Comparison of ENCODE assay signal across 22 cellular contexts in the genomic region with DNA sequence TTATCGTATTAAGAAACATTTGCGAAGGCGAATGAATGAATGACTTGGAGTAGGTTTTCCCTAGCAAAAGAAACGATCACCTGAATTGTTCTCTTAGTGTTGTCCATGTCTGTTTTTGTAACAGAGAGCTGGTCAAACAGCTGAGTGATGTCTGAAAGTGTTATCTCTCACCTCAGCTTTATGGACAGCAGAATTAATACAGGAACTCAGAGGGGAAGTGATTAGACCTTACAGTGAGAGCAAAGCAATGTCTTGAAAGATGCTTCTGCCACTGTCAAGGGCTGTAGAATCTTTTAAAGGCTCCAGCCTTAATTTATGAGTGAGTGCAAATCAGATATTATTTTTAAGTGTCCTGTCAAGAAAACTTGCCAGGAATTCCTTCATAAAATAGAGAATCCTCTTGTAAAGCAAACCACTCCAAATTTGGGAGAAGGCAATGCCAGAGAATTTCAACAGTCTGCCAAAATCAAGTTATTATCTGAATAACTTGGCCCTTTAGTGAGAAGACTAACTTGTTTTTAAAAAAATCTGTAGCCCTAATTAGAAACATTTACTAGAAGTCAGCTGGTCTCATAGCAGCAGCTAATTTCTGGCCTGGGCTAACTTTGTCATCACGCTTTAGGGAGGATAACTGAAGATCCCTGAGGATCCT.
DNase-seq lines count a peak whose midpoint lies in the region; TF ChIP-seq lines count a peak whose summit lies in the region.
"Had no signal": no experiment of that assay in that cellular context is flagged by ENCODE, and none has a peak within 500 bp of the region (broad histone marks: within the 10 kb centered on the region; RNA-seq: fewer than 3 reads in every experiment).

No MANE protein-coding gene starts in this region.

- WGBS in prostate gland = 47% methylated on average over 5 of the region's 5 CpGs
- WGBS in suprapubic skin = 47% methylated on average over 5 of the region's 5 CpGs

- intact Hi-C loops in prostate gland (cut with DNase I) = loop anchor here (5.0 kb wide), 1 partner anchor 43 kb away; no protein-coding TSS in a partner anchor

- TF ChIP-seq EP300 in suprapubic skin (IDR thresholded peaks at IDR 0.05) = no peak

- TF ChIP-seq CTCF in LNCaP clone FGC (IDR thresholded peaks at IDR 0.05; ENCODE audit: control insufficient read depth, extremely low read depth, insufficient read depth) (no peak), prostate gland (IDR thresholded peaks at IDR 0.05) (no peak), suprapubic skin (IDR thresholded peaks at IDR 0.05) (no peak)

- H3K27ac ChIP-seq in prostate gland (peak overlapping the region; percentile 35 to 41), suprapubic skin (no peak overlapping the region)
- H3K27ac ChIP-seq: epithelial cell of prostate, SK-N-MC, VCaP had no signal

- DNase-seq in AG20443 (ENCODE audit: low spot score) (peak; percentile 59), LNCaP clone FGC (ENCODE audit: low read depth) (peak; percentile 57), fibroblast of peridontal ligament (ENCODE audit: extremely low read depth) (peak; percentile 85), prostate gland (ENCODE audit: low spot score) (no peak), ACHN (no peak), CD1c-positive myeloid dendritic cell (ENCODE audit: extremely low spot score) (no peak), suprapubic skin (ENCODE audit: low spot score in 2 of 2) (no peak), DMS114 treated with DMSO at 0.1 percent for 48 hours (lab: John Stamatoyannopoulos, UW; ENCODE audit: unreplicated experiment) (no peak)
- DNase-seq: activated CD8-positive, alpha-beta T cell treated with anti-CD3 and anti-CD28 coated beads, Interleukin-2, amount 10 ng/mL, durations not matched to agents 7 days and 5 days; H7; head of caudate nucleus; kidney; MG63; mucosa of descending colon; NCI-H187; NCI-H524 treated with DMSO at 0.1 percent for 48 hours; OCI-M1; small intestine had no signal

- in situ Hi-C loops in ACHN (cut with HindIII; ENCODE audit: low pct_ligation_motif_present, low pct_unique_long_range_greater_than_20kb, low sequenced_read_pairs) = no loop called here

- TF ChIP-seq POLR2A in prostate gland (IDR thresholded peaks at IDR 0.05) (no peak), suprapubic skin (IDR thresholded peaks at IDR 0.05) (no peak)

- no peak overlapping the region for H3K4me3 ChIP-seq in LNCaP clone FGC (ENCODE audit: low read depth, low read length)
- H3K4me3 ChIP-seq in prostate gland = no peak overlapping the region
- H3K4me3 ChIP-seq in suprapubic skin = no peak overlapping the region
- H3K4me3 ChIP-seq: coronary artery, MG63, mucosa of descending colon, SK-N-MC had no signal

- no peaks in the 10 kb centered on the region for H3K4me1 ChIP-seq in prostate gland (replicated peaks)
- peaks cover 23% of the 10 kb centered on the region for H3K4me1 ChIP-seq in suprapubic skin

- H3K36me3 ChIP-seq in prostate gland (no peaks in the 10 kb centered on the region), suprapubic skin (no peaks in the 10 kb centered on the region)
- H3K36me3 ChIP-seq: MG63 had no signal

- H3K9me3 ChIP-seq in prostate gland = no peaks in the 10 kb centered on the region
- H3K9me3 ChIP-seq in suprapubic skin = no peaks in the 10 kb centered on the region
- H3K9me3 ChIP-seq: mucosa of descending colon had no signal

- H3K27me3 ChIP-seq in prostate gland (replicated peaks; ENCODE audit: insufficient read depth) (no peaks in the 10 kb centered on the region), suprapubic skin (no peaks in the 10 kb centered on the region)
- H3K27me3 ChIP-seq: MG63 had no signal

Comparison
In these comparisons a context has a peak if more than half of its experiments do, and no peak if none do; other contexts are left out.
1. DNase-seq: peak in AG20443 (single experiment), LNCaP clone FGC (single experiment) and fibroblast of peridontal ligament (single experiment); none in prostate gland (single experiment), ACHN (single experiment), CD1c-positive myeloid dendritic cell (single experiment), suprapubic skin (0 of 2) and DMS114 treated with DMSO at 0.1 percent for 48 hours (single experiment).